In the genomic region with DNA sequence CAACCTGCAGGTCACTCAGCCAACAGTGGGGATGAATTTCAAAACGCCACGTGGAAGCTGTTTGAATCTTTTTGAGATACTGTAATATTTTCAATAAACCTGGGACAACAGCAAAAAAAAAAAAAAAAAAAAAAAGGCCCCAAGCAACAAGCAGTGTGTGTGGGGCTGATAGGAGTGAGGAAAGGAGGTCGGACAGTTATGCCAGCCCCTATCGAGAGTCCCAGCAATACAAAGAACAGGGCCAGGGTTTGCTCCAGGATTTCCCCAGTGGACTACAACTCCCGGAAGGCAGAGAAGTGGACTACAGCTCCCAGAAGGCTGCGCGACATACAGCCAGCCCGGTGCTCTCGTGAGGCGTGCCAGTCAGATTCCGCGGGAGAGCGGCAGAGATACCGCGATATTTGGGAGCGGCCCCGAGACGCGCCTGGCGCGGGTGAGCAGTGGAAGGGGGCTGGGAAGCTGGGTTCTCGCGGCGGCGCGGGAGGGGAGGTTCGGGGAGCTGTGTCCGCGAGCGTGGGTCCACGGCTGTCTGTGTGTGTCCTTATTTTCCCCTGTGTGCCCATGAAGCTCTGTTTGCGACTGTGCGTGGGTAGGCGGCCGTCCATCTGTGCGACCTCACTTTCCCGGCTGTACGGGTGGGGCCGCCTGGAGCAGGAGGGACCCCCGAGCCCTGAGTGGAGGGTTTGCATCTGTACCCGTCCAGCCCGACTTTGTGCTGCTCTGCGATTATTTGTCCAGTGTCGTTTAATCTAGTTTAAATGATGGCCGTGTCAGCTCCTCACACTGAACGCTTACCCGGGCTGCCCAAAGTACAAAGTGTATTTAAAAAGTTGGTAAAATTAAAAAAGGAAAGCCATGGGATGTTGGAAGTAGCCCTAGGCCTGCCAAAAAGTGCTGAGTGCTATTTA, we compare ENCODE assay signal across 8 cellular contexts. TPM values are rescaled to one million over a fixed set of nuclear protein-coding genes. Genes with fewer than 3 reads are reported as not detected.
DNase-seq lines count a peak whose midpoint lies in the region; ATAC-seq and TF ChIP-seq lines count a peak whose summit lies in the region.

A gene with protein sequence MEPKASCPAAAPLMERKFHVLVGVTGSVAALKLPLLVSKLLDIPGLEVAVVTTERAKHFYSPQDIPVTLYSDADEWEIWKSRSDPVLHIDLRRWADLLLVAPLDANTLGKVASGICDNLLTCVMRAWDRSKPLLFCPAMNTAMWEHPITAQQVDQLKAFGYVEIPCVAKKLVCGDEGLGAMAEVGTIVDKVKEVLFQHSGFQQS (plus strand): TSS at position 397 of the 908 bp plus-strand sequence. CDS start 4,729 bp downstream, outside the sequence.

- DNase-seq in C1 segment of cervical spinal cord (lab: John Stamatoyannopoulos, UW) (peak; percentile 65 to 95 (median 91)), NCI-H774 (lab: John Stamatoyannopoulos, UW) (peak; percentile 94), left lung (peak; percentile 98 to 99)
- DNase-seq in activated CD4-positive, alpha-beta T cell treated with anti-CD3 and anti-CD28 coated beads, Interleukin-2, amount 50 U/mL, for 4 hours = peak; percentile 91 to 92
- DNase-seq in stimulated activated CD4-positive, alpha-beta T cell treated with anti-CD3 and anti-CD28 coated beads, Interleukin-2, amount 100 ng/mL, for 48 hours = peak; percentile 90 to 93

- H3K4me1 Mint-ChIP-seq in dendritic cell treated with granulocyte-macrophage colony-stimulating factor and Interleukin-4, amounts not matched to agents 40 ng/mL and 50 ng/mL, for 4 days (ENCODE audit: low read depth) = peaks cover 63% of the 10 kb centered on the region

- ATAC-seq in GM19395 (IDR thresholded peaks at IDR 0.05; ENCODE audit: unreplicated experiment) (peak; percentile 90), HG03565 (IDR thresholded peaks at IDR 0.05; ENCODE audit: unreplicated experiment) (peak; percentile 89), left lung (peak; percentile 98)

- H3K27ac Mint-ChIP-seq in dendritic cell treated with granulocyte-macrophage colony-stimulating factor and Interleukin-4, amounts not matched to agents 40 ng/mL and 50 ng/mL, for 4 days = peak within 1 kb of the TSS; percentile 93

- peaks cover 34% of the 10 kb centered on the region for H3K36me3 Mint-ChIP-seq in dendritic cell treated with granulocyte-macrophage colony-stimulating factor and Interleukin-4, amounts not matched to agents 40 ng/mL and 50 ng/mL, for 4 days (ENCODE audit: low read depth)

- H3K9me3 ChIP-seq in left lung = no peaks in the 10 kb centered on the region

- H3K9me3 Mint-ChIP-seq in dendritic cell treated with granulocyte-macrophage colony-stimulating factor and Interleukin-4, amounts not matched to agents 40 ng/mL and 50 ng/mL, for 4 days = no peaks in the 10 kb centered on the region

- H3K27me3 Mint-ChIP-seq in dendritic cell treated with granulocyte-macrophage colony-stimulating factor and Interleukin-4, amounts not matched to agents 40 ng/mL and 50 ng/mL, for 4 days = no peaks in the 10 kb centered on the region

- H3K27ac ChIP-seq in left lung = peak within 1 kb of the TSS; percentile 86 to 89

- no peak for TF ChIP-seq CTCF in left lung (IDR thresholded peaks at IDR 0.05)

- H3K27me3 ChIP-seq in left lung = no peaks in the 10 kb centered on the region

- intact Hi-C loops in dendritic cell treated with granulocyte-macrophage colony-stimulating factor and Interleukin-4, amounts not matched to agents 40 ng/mL and 50 ng/mL, for 4 days (cut with micrococcal nuclease) = loop anchor here (1.0 to 10.0 kb wide), 3 partner anchors 28 to 431 kb away; a partner anchor contains a TSS
- intact Hi-C loops in left lung (cut with DNase I) = no loop called here

- H3K4me1 ChIP-seq in left lung = peaks cover 9 to 24% of the 10 kb centered on the region in 2 donors

- H3K4me3 Mint-ChIP-seq in dendritic cell treated with granulocyte-macrophage colony-stimulating factor and Interleukin-4, amounts not matched to agents 40 ng/mL and 50 ng/mL, for 4 days = peak within 1 kb of the TSS; percentile 82

- H3K36me3 ChIP-seq in left lung = peaks cover 0 to 2% of the 10 kb centered on the region in 2 donors

- H3K4me3 ChIP-seq in left lung = peak within 1 kb of the TSS; percentile 82 to 86

RNA-seq across cellular contexts. Expression of the gene that starts here (rescaled TPM):
- total RNA-seq in left lung = 10 to 100 TPM; 13.2 to 14.1 TPM

Comparison
In these comparisons a context has a peak if more than half of its experiments do, and no peak if none do; other contexts are left out.
1. Peak in every context shown above with its lines: DNase-seq, ATAC-seq, H3K4me3 ChIP-seq and H3K27ac ChIP-seq.